In the genomic region with DNA sequence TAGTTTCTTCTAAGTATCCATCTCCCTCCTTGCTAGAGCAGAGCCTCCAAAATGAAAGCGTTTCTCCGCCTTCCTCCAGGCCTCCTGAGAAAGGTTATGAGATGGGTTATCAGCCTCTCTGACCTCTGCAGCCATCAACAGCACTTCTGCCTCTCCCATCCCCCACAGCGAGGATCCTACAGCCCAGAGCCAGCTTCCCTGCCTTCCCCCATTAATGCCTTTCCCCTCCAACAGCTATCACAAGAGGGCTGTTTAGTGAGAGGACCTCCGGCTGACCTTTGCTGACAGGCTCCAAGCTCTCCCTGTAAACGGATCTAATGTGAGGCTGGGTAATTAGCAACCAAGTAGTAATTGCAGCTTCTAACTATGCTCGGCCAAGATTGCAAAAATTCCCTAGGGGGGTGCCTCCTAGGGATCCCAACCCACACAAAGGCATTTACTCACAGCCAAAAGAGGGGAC, we compare ENCODE assay signal across 16 cellular contexts. TPM values are rescaled to one million over a fixed set of nuclear protein-coding genes. Genes with fewer than 3 reads are reported as not detected.
DNase-seq lines count a peak whose midpoint lies in the region; ATAC-seq and TF ChIP-seq lines count a peak whose summit lies in the region.
"Had no signal": no experiment of that assay in that cellular context is flagged by ENCODE, and none has a peak within 500 bp of the region (broad histone marks: within the 10 kb centered on the region; RNA-seq: fewer than 3 reads in every experiment).

No MANE protein-coding gene starts in this region.

- H4K91ac ChIP-seq in trophoblast cell (ENCODE audit: low read depth, low read length), result peak overlapping the region; percentile 92

- no peak overlapping the region for H2BK12ac ChIP-seq in trophoblast cell (ENCODE audit: low read length)

- WGBS in right cardiac atrium, result 37% methylated on average over 6 of the region's 6 CpGs
- WGBS in trophoblast cell (ENCODE audit: extremely low coverage, insufficient coverage, insufficient read length), result no CpG with 5 or more reads among the region's 6 CpGs

- H3K23ac ChIP-seq in trophoblast cell (ENCODE audit: low read length), result no peak overlapping the region

- H3K27me3 ChIP-seq in PC-9 (ENCODE audit: insufficient read depth, low read depth), result no peaks in the 10 kb centered on the region
- no peaks in the 10 kb centered on the region for H3K27me3 ChIP-seq in right cardiac atrium (ENCODE audit: control insufficient read depth, insufficient read depth)
- no peaks in the 10 kb centered on the region for H3K27me3 ChIP-seq in trophoblast cell (ENCODE audit: insufficient read depth, low read length)
- H3K27me3 ChIP-seq in lower lobe of right lung (ENCODE audit: low read depth), result no peaks in the 10 kb centered on the region
- H3K27me3 ChIP-seq: BLaER1 had no signal

- CTCF ChIA-PET in PC-9 (lab: Charles Lee), result no interaction called here

- H4K12ac ChIP-seq in trophoblast cell (ENCODE audit: low read depth, low read length), result no peak overlapping the region

- peak overlapping the region; percentile 86 for H2BK5ac ChIP-seq in trophoblast cell (ENCODE audit: low read depth, low read length, poor library complexity)

- H4K8ac ChIP-seq in trophoblast cell (ENCODE audit: low read depth, low read length), result no peak overlapping the region

- peaks cover 44% of the 10 kb centered on the region for H3K79me1 ChIP-seq in trophoblast cell (ENCODE audit: low read length)

- H3K27ac ChIP-seq in C4-2B (peak overlapping the region; percentile 90), PC-9 (peak overlapping the region; percentile 99), right cardiac atrium (ENCODE audit: low read length) (peak overlapping the region; percentile 12), trophoblast cell (ENCODE audit: low read depth, low read length) (peak overlapping the region; percentile 80), lower lobe of right lung (no peak overlapping the region)
- H3K27ac ChIP-seq: BLaER1 had no signal

- no peak overlapping the region for H2AFZ ChIP-seq in PC-9
- H2AFZ ChIP-seq in trophoblast cell (ENCODE audit: insufficient read depth, low read length, poor library complexity), result no peak overlapping the region

- DNase-seq in PC-9 (no peak), right cardiac atrium (no peak), trophoblast cell (no peak), lower lobe of right lung (no peak), GDM1 (lab: John Stamatoyannopoulos, UW) (no peak), mucosa of gallbladder (ENCODE audit: low spot score) (no peak)
- DNase-seq: activated CD4-positive, alpha-beta T cell treated with anti-CD3 and anti-CD28 coated beads, Interleukin-2, amount 10 ng/mL, durations not matched to agents 24 days and 14 days; KBM-7; OCI-M1; stimulated activated naive B cell treated with anti-CD40 and anti-IgM and Interleukin-4, amounts not matched to agents 10 μg/mL and 1 μg/mL and 100 μg/mL, for 72 hours; T-helper 1 cell had no signal

- H3K79me2 ChIP-seq in PC-9 (ENCODE audit: low read depth), result peaks cover 82% of the 10 kb centered on the region
- peaks cover 23% of the 10 kb centered on the region for H3K79me2 ChIP-seq in trophoblast cell (ENCODE audit: control insufficient read depth, insufficient read depth, low read length, poor library complexity)

- TF ChIP-seq CTCF in C4-2B (conservative IDR thresholded peaks at IDR 0.05), result no peak
- no peak for TF ChIP-seq CTCF in PC-9 (conservative IDR thresholded peaks at IDR 0.05)
- no peak for TF ChIP-seq CTCF in lower lobe of right lung (IDR thresholded peaks at IDR 0.05)

- no peak overlapping the region for H3K9ac ChIP-seq in trophoblast cell (ENCODE audit: low read length)
- H3K9ac ChIP-seq: BLaER1 had no signal

- peak overlapping the region; percentile 83; the same call in 1 of the 2 replicates for H3K4me2 ChIP-seq in PC-9
- peak overlapping the region; percentile 38 for H3K4me2 ChIP-seq in trophoblast cell (ENCODE audit: low read length)
- H3K4me2 ChIP-seq: BLaER1 had no signal

- no peak overlapping the region for H2AK5ac ChIP-seq in trophoblast cell (ENCODE audit: low read length)

- H3K4ac ChIP-seq in trophoblast cell (ENCODE audit: low read depth, low read length), result no peak overlapping the region

- ATAC-seq in right cardiac atrium (peak in 1 of 2 donors; percentile 10), lower lobe of right lung (no peak), HG02938 (IDR thresholded peaks at IDR 0.05; ENCODE audit: unreplicated experiment) (no peak)
- ATAC-seq: esophagus mucosa; natural killer cell treated with Interleukin-12 subunit alpha and Interleukin-12 subunit beta and Interleukin-15 and Interleukin-18, amount 100 ng/mL, for 72 hours; stimulated activated naive B cell treated with anti-CD40 and anti-IgM and Interleukin-4, amounts not matched to agents 10 μg/mL and 1 μg/mL and 100 μg/mL, for 72 hours had no signal

- POLR2A ChIA-PET in PC-9 (lab: Charles Lee; ENCODE audit: unreplicated experiment), result no interaction called here

- no peak overlapping the region for H3K18ac ChIP-seq in trophoblast cell (ENCODE audit: low read length)

- no peaks in the 10 kb centered on the region for H4K20me1 ChIP-seq in PC-9 (ENCODE audit: insufficient read depth)
- H4K20me1 ChIP-seq: BLaER1 had no signal

- H3K14ac ChIP-seq in trophoblast cell (ENCODE audit: low read length), result no peak overlapping the region

- H3K4me1 ChIP-seq in PC-9 (replicated peaks; ENCODE audit: insufficient read depth), result peaks cover 93% of the 10 kb centered on the region
- peaks cover 35% of the 10 kb centered on the region for H3K4me1 ChIP-seq in right cardiac atrium (ENCODE audit: control insufficient read depth, insufficient read depth, low read length)
- peaks cover 55 to 67% of the 10 kb centered on the region in 2 experiments for H3K4me1 ChIP-seq in trophoblast cell (ENCODE audit: control insufficient read depth in 1 of 2, insufficient read depth in 2 of 2, low read length in 2 of 2)
- peaks cover 65% of the 10 kb centered on the region for H3K4me1 ChIP-seq in lower lobe of right lung

- H3K36me3 ChIP-seq in PC-9 (ENCODE audit: low read depth) (no peaks in the 10 kb centered on the region), trophoblast cell (ENCODE audit: control insufficient read depth in 1 of 2, insufficient read depth in 2 of 2, low read length in 2 of 2) (no peaks in the 10 kb centered on the region), lower lobe of right lung (no peaks in the 10 kb centered on the region)
- H3K36me3 ChIP-seq: BLaER1 had no signal

- no peaks in the 10 kb centered on the region for H3K9me2 ChIP-seq in PC-9 (ENCODE audit: insufficient read depth)

- H3K4me3 ChIP-seq in PC-9 (no peak overlapping the region), right cardiac atrium (ENCODE audit: low read length) (no peak overlapping the region), trophoblast cell (ENCODE audit: low read depth, low read length) (no peak overlapping the region), lower lobe of right lung (no peak overlapping the region)
- H3K4me3 ChIP-seq: BLaER1 had no signal

- no TSS peak for BruUV-seq in PC-9 (replicated peaks; lab: Mats Ljungman, UMichigan)

- H3K9me3 ChIP-seq in PC-9 (ENCODE audit: insufficient read depth, low read depth) (no peaks in the 10 kb centered on the region), right cardiac atrium (ENCODE audit: control insufficient read depth, low read length) (no peaks in the 10 kb centered on the region), trophoblast cell (ENCODE audit: insufficient read depth, low read depth, low read length) (no peaks in the 10 kb centered on the region), lower lobe of right lung (no peaks in the 10 kb centered on the region)
- H3K9me3 ChIP-seq: BLaER1 had no signal

- intact Hi-C loops in PC-9 (cut with micrococcal nuclease; ENCODE audit: unreplicated experiment), result no loop called here
- intact Hi-C loops in right cardiac atrium (cut with DNase I), result loop anchor here in 1 of 4 donors (10.0 kb wide), 1 partner anchor 63 kb away; no protein-coding TSS in a partner anchor
- intact Hi-C loops in lower lobe of right lung (cut with DNase I), result no loop called here

- no peak overlapping the region for H2BK120ac ChIP-seq in trophoblast cell (ENCODE audit: insufficient read depth, low read length, poor library complexity)

- peaks cover 68% of the 10 kb centered on the region for H3F3A ChIP-seq in PC-9 (ENCODE audit: insufficient read depth, low read depth)

RNA-seq across cellular contexts. Expression of a gene that starts 55.8 kb away (rescaled TPM):
- total RNA-seq in PC-9 (2021) (20.5 and 23.1 TPM in 2 replicates), right cardiac atrium (10 to 100 TPM in 2 of 4 donors, 1 to 10 TPM in 2; 9.1 to 18.2 (median 11.0) TPM), lower lobe of right lung (29.3 TPM), mucosa of gallbladder (51.4 TPM)
- 4.3 TPM for polyA plus RNA-seq in right cardiac atrium
- 36.4 and 36.5 TPM in 2 replicates for polyA plus RNA-seq in trophoblast cell (2013)
